In genomic region chr17:67717192-67717623, GRCh38 we compare ENCODE assay signal across 7 cellular contexts. TPM values are rescaled to one million over a fixed set of nuclear protein-coding genes. Genes with fewer than 3 reads are reported as not detected.
DNase-seq lines count a peak whose midpoint lies in the region; ATAC-seq and TF ChIP-seq lines count a peak whose summit lies in the region.

No MANE protein-coding gene starts in this region.

- POLR2A ChIA-PET in SK-N-SH (lab: Yijun Ruan, JAX): interaction anchor here (0.5 to 1.6 kb wide), 6 partner anchors 9 to 340 kb away, joined by 3 to 6 read pairs (median 3); partner anchors contain the start of gene PITPNC1

- H2AFZ ChIP-seq in SK-N-SH (ENCODE audit: low read depth): peak overlapping the region; percentile 99

- no peaks in the 10 kb centered on the region for H3K9me2 ChIP-seq in SK-N-SH

- TF ChIP-seq EP300 in SK-N-SH (IDR thresholded peaks at IDR 0.05; ENCODE audit: borderline replicate concordance in 1 of 2, low read depth in 1 of 2, low read length in 1 of 2): no peak; a peak in 1 of 4 replicates
- no peak for TF ChIP-seq EP300 in sigmoid colon (IDR thresholded peaks at IDR 0.05)

- H3K4me1 ChIP-seq in SK-N-SH (ENCODE audit: control insufficient read depth in 1 of 2, insufficient read depth in 2 of 2, low read depth in 1 of 2, low read length in 1 of 2): peaks cover 6 to 7% of the 10 kb centered on the region in 2 experiments; a peak in 3 of 4 replicates
- peaks cover 0 to 22% (median 17%) of the 10 kb centered on the region in 4 donors for H3K4me1 ChIP-seq in sigmoid colon

- H4K20me1 ChIP-seq in SK-N-SH (ENCODE audit: insufficient read depth): no peaks in the 10 kb centered on the region

- H3K4me3 ChIP-seq in SK-N-SH (ENCODE audit: low read depth in 2 of 2, low read length in 1 of 2) (peak overlapping the region; percentile 94 to 96), fibroblast of the aortic adventitia (ENCODE audit: low read depth, low read length) (peak overlapping the region; percentile 68), sigmoid colon (peak overlapping the region; percentile 69 to 81 (median 80))

- no peak for TF ChIP-seq RAD21 in SK-N-SH (IDR thresholded peaks at IDR 0.05; ENCODE audit: low read length)

- intact Hi-C loops in sigmoid colon (cut with DNase I): loop anchor here (1.0 to 10.0 kb wide), 3 partner anchors 28 to 352 kb away; partner anchors contain the start of genes BPTF and PSMD12

- DNase-seq in SK-N-SH (no peak), fibroblast of the aortic adventitia (ENCODE audit: low read depth) (no peak), sigmoid colon (no peak), NCI-H1048 (lab: John Stamatoyannopoulos, UW) (no peak), NCI-H2171 treated with DMSO at 0.1 percent for 48 hours (lab: John Stamatoyannopoulos, UW) (no peak), DMS79 (lab: John Stamatoyannopoulos, UW) (no peak)

- WGBS in SK-N-SH (ENCODE audit: low lambda C conversion rate): under 1% methylated on average over 5 of the region's 5 CpGs
- 0 to 3% methylated on average over 5 of the region's 5 CpGs for WGBS in sigmoid colon, 2 donors

- H3K9me3 ChIP-seq in SK-N-SH (no peaks in the 10 kb centered on the region), sigmoid colon (no peaks in the 10 kb centered on the region)

- CTCF ChIA-PET in SK-N-SH (lab: Yijun Ruan, JAX): interaction anchor here (0.5 to 2.8 kb wide), 23 partner anchors 9 to 1044 kb away, joined by 3 to 30 read pairs (median 4); partner anchors contain the start of gene BPTF

- H3F3A ChIP-seq in SK-N-SH (replicated peaks; ENCODE audit: insufficient read depth): peaks cover 25% of the 10 kb centered on the region

- H3K27ac ChIP-seq in SK-N-SH (ENCODE audit: low read depth in 2 of 2, low read length in 1 of 2) (peak overlapping the region; percentile 89 to 94), sigmoid colon (peak overlapping the region; percentile 82 to 91 (median 88))

- peaks cover 22 to 29% of the 10 kb centered on the region in 2 experiments for H3K36me3 ChIP-seq in SK-N-SH (replicated peaks in 1 of 2; ENCODE audit: control insufficient read depth in 1 of 2, insufficient read depth in 2 of 2, low read length in 1 of 2)
- H3K36me3 ChIP-seq in sigmoid colon: peaks cover 0 to 25% (median 11%) of the 10 kb centered on the region in 4 donors

- peak; percentile 8 for ATAC-seq in GM21723 (IDR thresholded peaks at IDR 0.05; ENCODE audit: unreplicated experiment)

- peak overlapping the region; percentile 96 for H3K9ac ChIP-seq in SK-N-SH

- H3K79me2 ChIP-seq in SK-N-SH (ENCODE audit: insufficient read depth): peaks cover 39% of the 10 kb centered on the region

- TF ChIP-seq CTCF in SK-N-SH (IDR thresholded peaks at IDR 0.05) (no peak), fibroblast of the aortic adventitia (IDR thresholded peaks at IDR 0.05; ENCODE audit: insufficient read depth, low read length) (no peak), sigmoid colon (IDR thresholded peaks at IDR 0.05) (no peak)

- no peak for TF ChIP-seq POLR2A in sigmoid colon (IDR thresholded peaks at IDR 0.05)

- H3K4me2 ChIP-seq in SK-N-SH: peak overlapping the region; percentile 89

- H3K27me3 ChIP-seq in SK-N-SH (ENCODE audit: insufficient read depth): no peaks in the 10 kb centered on the region
- H3K27me3 ChIP-seq in sigmoid colon: no peaks in the 10 kb centered on the region

TF ChIP-seq in SK-N-SH, 30 proteins besides CTCF, POLR2A, EP300 and RAD21:
- TF ChIP-seq RXRA (IDR thresholded peaks at IDR 0.05; ENCODE audit: borderline replicate concordance, low read depth) (no peak), TEAD4 (IDR thresholded peaks at IDR 0.05; ENCODE audit: borderline replicate concordance, insufficient read depth) (no peak), USF2 (IDR thresholded peaks at IDR 0.05; ENCODE audit: borderline replicate concordance, low read depth, low read length) (no peak), SIN3A (IDR thresholded peaks at IDR 0.05; ENCODE audit: borderline replicate concordance, low read depth, low read length) (no peak), FOSL2 (IDR thresholded peaks at IDR 0.05; ENCODE audit: borderline replicate concordance, low read depth) (no peak), ELF1 (IDR thresholded peaks at IDR 0.05) (no peak), GATA2 (CRISPR knock-in tag; IDR thresholded peaks at IDR 0.05) (no peak), GABPA (IDR thresholded peaks at IDR 0.05; ENCODE audit: low read depth) (no peak), JUND (IDR thresholded peaks at IDR 0.05) (no peak), IRF3 (IDR thresholded peaks at IDR 0.05; ENCODE audit: low read depth, low read length) (no peak), ZBTB33 (IDR thresholded peaks at IDR 0.05; ENCODE audit: borderline replicate concordance, low read depth) (no peak), NRF1 (IDR thresholded peaks at IDR 0.05; ENCODE audit: low read depth, low read length) (no peak), TAF1 (IDR thresholded peaks at IDR 0.05; ENCODE audit: borderline replicate concordance, low read depth, low read length) (no peak)
TF ChIP-seq in SK-N-SH: peak in this region for 0.

RNA-seq across cellular contexts. Expression of gene NOL11, which starts 0.5 kb away (rescaled TPM):
- polyA plus RNA-seq in SK-N-SH (2012; rRNA removed): 27.0 and 36.2 TPM in 2 replicates
- 33.9 and 37.4 TPM in 2 replicates for polyA plus RNA-seq in SK-N-SH (2012; cell fraction: cytosol; rRNA removed)
- 44.0 and 70.1 TPM in 2 replicates for polyA plus RNA-seq in SK-N-SH (2012; cell fraction: nucleus; rRNA removed)
- total RNA-seq in fibroblast of the aortic adventitia (ENCODE audit: low replicate concordance): 39.7 and 45.8 TPM in 2 replicates
- total RNA-seq in sigmoid colon: 10 to 100 TPM; 22.7 to 34.2 (median 26.0) TPM
- polyA plus RNA-seq in sigmoid colon: 10 to 100 TPM; 13.8 to 27.1 (median 22.0) TPM
